ENCODE assay signal across 17 cellular contexts in the genomic region with DNA sequence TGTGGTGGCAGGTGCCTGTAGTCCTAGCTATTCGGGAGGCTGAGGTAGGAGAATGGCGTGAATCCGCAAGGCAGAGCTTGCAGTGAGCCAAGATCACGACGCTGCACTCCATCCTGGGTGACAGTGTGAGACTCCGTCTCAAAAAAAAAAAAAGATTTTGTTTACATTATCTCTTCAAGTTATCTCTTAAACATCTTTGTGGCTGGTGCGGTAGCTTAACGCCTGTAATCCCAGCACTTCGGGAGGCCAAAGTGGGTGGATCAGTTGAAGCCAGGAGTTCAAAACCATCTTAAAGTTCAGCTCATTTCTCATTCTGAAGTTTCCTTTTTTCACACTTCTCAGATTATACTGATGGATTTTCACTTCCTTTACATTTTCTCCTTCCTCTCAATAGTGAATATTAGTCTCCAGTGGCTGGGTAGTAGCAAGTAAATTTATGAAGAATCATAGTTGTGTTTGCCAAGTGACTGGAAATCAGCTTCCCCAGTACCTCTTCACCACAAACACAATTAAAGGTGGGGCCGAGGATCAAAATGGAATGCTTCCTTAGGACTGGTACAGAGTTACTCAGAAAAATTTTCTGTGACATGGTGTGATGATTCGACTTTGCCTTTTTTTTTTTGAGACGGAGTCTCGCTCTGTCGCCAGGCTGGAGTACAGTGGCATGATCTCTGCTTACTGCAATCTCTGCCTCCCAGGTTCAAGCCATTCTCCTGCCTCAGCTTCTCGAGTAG. TPM values are rescaled to one million over a fixed set of nuclear protein-coding genes. Genes with fewer than 3 reads are reported as not detected.
DNase-seq lines count a peak whose midpoint lies in the region; ATAC-seq and TF ChIP-seq lines count a peak whose summit lies in the region.
"Had no signal": no experiment of that assay in that cellular context is flagged by ENCODE, and none has a peak within 500 bp of the region (broad histone marks: within the 10 kb centered on the region; RNA-seq: fewer than 3 reads in every experiment).

No MANE protein-coding gene starts in this region.

- peak; percentile 71 for DNase-seq in activated CD4-positive, alpha-beta T cell treated with anti-CD3 and anti-CD28 coated beads, Interleukin-2, amount 10 ng/mL, durations not matched to agents 24 days and 14 days
- DNase-seq in activated CD4-positive, alpha-beta T cell treated with anti-CD3 and anti-CD28 coated beads, Interleukin-2, amount 50 U/mL, for 1 hour: no peak
- DNase-seq in MV-4-11 (lab: John Stamatoyannopoulos, UW) (peak; percentile 76), amniotic epithelial cell (ENCODE audit: low read depth) (peak; percentile 68), NCI-H1930 (lab: John Stamatoyannopoulos, UW) (no peak), OCI-LY7 (ENCODE audit: low spot score) (no peak), SW 1271 (lab: John Stamatoyannopoulos, UW) (no peak)
- no peak for DNase-seq in naive thymus-derived CD8-positive, alpha-beta T cell
- DNase-seq: activated gamma-delta T cell; DMS79; KG1; mesendoderm; NCI-H774; SHP77; stimulated activated CD8-positive, alpha-beta memory T cell treated with anti-CD3 and anti-CD28 coated beads, Interleukin-4, amount 100 ng/mL, for 48 hours; WERI-Rb-1 had no signal

- ATAC-seq in naive thymus-derived CD8-positive, alpha-beta T cell: no peak

- no TSS peak for BruUV-seq in OCI-LY7 (replicated peaks; lab: Mats Ljungman, UMichigan)

- no peaks in the 10 kb centered on the region for H3K9me3 Mint-ChIP-seq in activated CD4-positive, alpha-beta T cell treated with anti-CD3 and anti-CD28 coated beads, Interleukin-2, amount 10 ng/mL, durations not matched to agents 24 days and 14 days
- no peaks in the 10 kb centered on the region for H3K9me3 Mint-ChIP-seq in naive thymus-derived CD8-positive, alpha-beta T cell

- no peak overlapping the region for H3K27ac ChIP-seq in OCI-LY7 (ENCODE audit: low read depth, low read length, poor library complexity, severe bottlenecking)
- H3K27ac ChIP-seq: coronary artery, WERI-Rb-1 had no signal

- CTCF ChIA-PET in OCI-LY7 (lab: Charles Lee; ENCODE audit: unreplicated experiment): no interaction called here

- H3K36me3 ChIP-seq in OCI-LY7 (ENCODE audit: insufficient read depth, low read length): peaks cover 68% of the 10 kb centered on the region

- H4K20me1 ChIP-seq in OCI-LY7 (ENCODE audit: insufficient read depth, low read length): peaks cover 4% of the 10 kb centered on the region; the same call in 1 of the 2 replicates

- peak overlapping the region; percentile 89 for H3K27ac Mint-ChIP-seq in activated CD4-positive, alpha-beta T cell treated with anti-CD3 and anti-CD28 coated beads, Interleukin-2, amount 10 ng/mL, durations not matched to agents 24 days and 14 days
- H3K27ac Mint-ChIP-seq in naive thymus-derived CD8-positive, alpha-beta T cell: peak overlapping the region; percentile 11 to 92 (median 70)

- H3K9me3 ChIP-seq in OCI-LY7 (ENCODE audit: low read length): no peaks in the 10 kb centered on the region

- no peak overlapping the region for H3K4me2 ChIP-seq in OCI-LY7 (ENCODE audit: low read length)

- H2AFZ ChIP-seq in OCI-LY7 (ENCODE audit: low read length): no peak overlapping the region

- peak overlapping the region; percentile 71 for H3K4me3 Mint-ChIP-seq in activated CD4-positive, alpha-beta T cell treated with anti-CD3 and anti-CD28 coated beads, Interleukin-2, amount 10 ng/mL, durations not matched to agents 24 days and 14 days
- peak overlapping the region in 7 of 10 donors; percentile 22 to 68 (median 60) for H3K4me3 Mint-ChIP-seq in naive thymus-derived CD8-positive, alpha-beta T cell

- no peaks in the 10 kb centered on the region for H3K27me3 Mint-ChIP-seq in activated CD4-positive, alpha-beta T cell treated with anti-CD3 and anti-CD28 coated beads, Interleukin-2, amount 10 ng/mL, durations not matched to agents 24 days and 14 days
- H3K27me3 Mint-ChIP-seq in naive thymus-derived CD8-positive, alpha-beta T cell: no peaks in the 10 kb centered on the region

- H3K36me3 Mint-ChIP-seq in activated CD4-positive, alpha-beta T cell treated with anti-CD3 and anti-CD28 coated beads, Interleukin-2, amount 10 ng/mL, durations not matched to agents 24 days and 14 days (ENCODE audit: low read depth): peaks cover 42% of the 10 kb centered on the region
- H3K36me3 Mint-ChIP-seq in naive thymus-derived CD8-positive, alpha-beta T cell: peaks cover 0 to 70% (median 7%) of the 10 kb centered on the region in 3 donors

- TF ChIP-seq CTCF in OCI-LY7 (conservative IDR thresholded peaks at IDR 0.05; ENCODE audit: low read length): no peak

- no peak overlapping the region for H3K4me3 ChIP-seq in OCI-LY7 (ENCODE audit: low read depth, low read length, poor library complexity, severe bottlenecking)
- H3K4me3 ChIP-seq: coronary artery had no signal

- H3K4me1 Mint-ChIP-seq in activated CD4-positive, alpha-beta T cell treated with anti-CD3 and anti-CD28 coated beads, Interleukin-2, amount 10 ng/mL, durations not matched to agents 24 days and 14 days: peaks cover 33% of the 10 kb centered on the region
- peaks cover 9 to 41% (median 23%) of the 10 kb centered on the region in 4 donors for H3K4me1 Mint-ChIP-seq in naive thymus-derived CD8-positive, alpha-beta T cell

- H3K79me2 ChIP-seq in OCI-LY7 (ENCODE audit: insufficient read depth, low read depth, low read length): peaks cover 77% of the 10 kb centered on the region

- intact Hi-C loops in activated CD4-positive, alpha-beta T cell treated with anti-CD3 and anti-CD28 coated beads, Interleukin-2, amount 10 ng/mL, durations not matched to agents 24 days and 14 days (cut with micrococcal nuclease): loop anchor here (2.0 kb wide), 1 partner anchor 13 kb away; a partner anchor contains a TSS
- intact Hi-C loops in OCI-LY7 (cut with micrococcal nuclease; ENCODE audit: unreplicated experiment): no loop called here

- no peaks in the 10 kb centered on the region for H3K9me2 ChIP-seq in OCI-LY7 (ENCODE audit: insufficient read depth, low read length)

- POLR2A ChIA-PET in naive thymus-derived CD8-positive, alpha-beta T cell (lab: Charles Lee): interaction anchor here (0.6 kb wide), 2 partner anchors 17 to 74 kb away, joined by 4 to 5 read pairs; no protein-coding TSS in a partner anchor
- POLR2A ChIA-PET in OCI-LY7 (lab: Charles Lee): interaction anchor here (0.6 to 1.2 kb wide), 3 partner anchors 10 to 152 kb away, joined by 3 to 8 read pairs (median 3); a partner anchor contains a TSS

- no peaks in the 10 kb centered on the region for H3K4me1 ChIP-seq in OCI-LY7 (ENCODE audit: insufficient read depth, low read length, poor library complexity, severe bottlenecking)

RNA-seq across cellular contexts. Expression of a gene that starts 13.8 kb away (rescaled TPM):
- total RNA-seq in activated CD4-positive, alpha-beta T cell treated with anti-CD3 and anti-CD28 coated beads, Interleukin-2, amount 10 ng/mL, durations not matched to agents 24 days and 14 days: 97.7 and 98.7 TPM in 2 replicates
- 10 to 100 TPM; 52.5 to 55.8 TPM for total RNA-seq in naive thymus-derived CD8-positive, alpha-beta T cell
- polyA plus RNA-seq in naive thymus-derived CD8-positive, alpha-beta T cell: 10 to 100 TPM in 2 of 3 donors, 1 to 10 TPM in 1; 8.5 to 11.0 (median 10.9) TPM
- total RNA-seq in OCI-LY7 (2014; rRNA removed; shearing (Covaris generic)): 42.9 and 50.5 TPM in 2 replicates
- total RNA-seq in OCI-LY7 (2022): 75.8 and 85.3 TPM in 2 replicates

RNA-seq across cellular contexts. Expression of a gene that starts 22.1 kb away (rescaled TPM):
- 86.7 and 92.3 TPM in 2 replicates for total RNA-seq in activated CD4-positive, alpha-beta T cell treated with anti-CD3 and anti-CD28 coated beads, Interleukin-2, amount 10 ng/mL, durations not matched to agents 24 days and 14 days
- 10 to 100 TPM; 58.3 to 68.9 TPM for total RNA-seq in naive thymus-derived CD8-positive, alpha-beta T cell
- 10 to 100 TPM; 69.7 to 79.1 (median 70.9) TPM for polyA plus RNA-seq in naive thymus-derived CD8-positive, alpha-beta T cell
- total RNA-seq in OCI-LY7 (2014; rRNA removed; shearing (Covaris generic)): 51.1 and 65.9 TPM in 2 replicates
- 54.3 and 67.9 TPM in 2 replicates for total RNA-seq in OCI-LY7 (2022)

RNA-seq across cellular contexts. Expression of a gene that starts 36.4 kb away (rescaled TPM):
- total RNA-seq in activated CD4-positive, alpha-beta T cell treated with anti-CD3 and anti-CD28 coated beads, Interleukin-2, amount 10 ng/mL, durations not matched to agents 24 days and 14 days: 1.3 and 1.8 TPM in 2 replicates
- 1 to 10 TPM; 2.0 to 4.6 TPM for total RNA-seq in naive thymus-derived CD8-positive, alpha-beta T cell
- under 1 TPM in 2 of 3 donors, not detected in 1; 0.50 to 0.59 TPM for polyA plus RNA-seq in naive thymus-derived CD8-positive, alpha-beta T cell
- total RNA-seq in OCI-LY7 (2014; rRNA removed; shearing (Covaris generic)): not detected in 2 replicates
- 1.4 and 2.4 TPM in 2 replicates for total RNA-seq in OCI-LY7 (2022)

RNA-seq across cellular contexts. Expression of a gene that starts 42.4 kb away (rescaled TPM):
- 288 and 304 TPM in 2 replicates for total RNA-seq in activated CD4-positive, alpha-beta T cell treated with anti-CD3 and anti-CD28 coated beads, Interleukin-2, amount 10 ng/mL, durations not matched to agents 24 days and 14 days
- 100 to 1,000 TPM; 126 to 130 TPM for total RNA-seq in naive thymus-derived CD8-positive, alpha-beta T cell
- 100 to 1,000 TPM; 220 to 239 (median 228) TPM for polyA plus RNA-seq in naive thymus-derived CD8-positive, alpha-beta T cell
- 118 and 134 TPM in 2 replicates for total RNA-seq in OCI-LY7 (2014; rRNA removed; shearing (Covaris generic))
- 137 and 150 TPM in 2 replicates for total RNA-seq in OCI-LY7 (2022)

RNA-seq across cellular contexts. Expression of a gene that starts 46.2 kb away (rescaled TPM):
- 96.7 and 100 TPM in 2 replicates for total RNA-seq in activated CD4-positive, alpha-beta T cell treated with anti-CD3 and anti-CD28 coated beads, Interleukin-2, amount 10 ng/mL, durations not matched to agents 24 days and 14 days
- 10 to 100 TPM; 57.8 to 65.2 TPM for total RNA-seq in naive thymus-derived CD8-positive, alpha-beta T cell
- 10 to 100 TPM; 53.7 to 74.2 (median 63.5) TPM for polyA plus RNA-seq in naive thymus-derived CD8-positive, alpha-beta T cell
- 70.9 and 78.0 TPM in 2 replicates for total RNA-seq in OCI-LY7 (2014; rRNA removed; shearing (Covaris generic))
- 54.1 and 63.1 TPM in 2 replicates for total RNA-seq in OCI-LY7 (2022)

Comparison
In these comparisons a context has a peak if more than half of its experiments do, and no peak if none do; other contexts are left out.
1. DNase-seq: peak in activated CD4-positive, alpha-beta T cell treated with anti-CD3 and anti-CD28 coated beads, Interleukin-2, amount 10 ng/mL, durations not matched to agents 24 days and 14 days (single experiment), MV-4-11 (single experiment) and amniotic epithelial cell (single experiment); none in activated CD4-positive, alpha-beta T cell treated with anti-CD3 and anti-CD28 coated beads, Interleukin-2, amount 50 U/mL, for 1 hour (single experiment), naive thymus-derived CD8-positive, alpha-beta T cell (0 of 10), NCI-H1930 (0 of 2), OCI-LY7 (single experiment) and SW 1271 (0 of 2).